In genomic region chr14:22813145-22813544, GRCh38 we compare ENCODE assay signal across 29 cellular contexts. TPM values are rescaled to one million over a fixed set of nuclear protein-coding genes. Genes with fewer than 3 reads are reported as not detected.
A peak's percentile ranks its signal among the peaks of the same experiment; 100 is the strongest.
DNase-seq lines count a peak whose midpoint lies in the region; ATAC-seq and TF ChIP-seq lines count a peak whose summit lies in the region.
"Had no signal": no experiment of that assay in that cellular context is flagged by ENCODE, and none has a peak within 500 bp of the region (broad histone marks: within the 10 kb centered on the region; RNA-seq: fewer than 3 reads in every experiment).

No MANE protein-coding gene starts in this region.

- H3T11ph ChIP-seq in H9 (ENCODE audit: low read length), result no peak overlapping the region

- peak overlapping the region; percentile 83 to 99 (median 96) for H3K27ac Mint-ChIP-seq in CD14-positive monocyte
- peak overlapping the region in 2 of 3 donors; percentile 54 to 85 for H3K27ac Mint-ChIP-seq in IgD-negative memory B cell
- no peak overlapping the region for H3K27ac Mint-ChIP-seq in stimulated activated effector memory CD8-positive, alpha-beta T cell treated with anti-CD3 and anti-CD28 coated beads, Interleukin-12 subunit alpha, Interleukin-12 subunit beta, amount 100 ng/mL, for 72 hours
- H3K27ac Mint-ChIP-seq in chondrocyte (ENCODE audit: unreplicated experiment), result no peak overlapping the region
- no peak overlapping the region; a peak in 1 of 7 replicates for H3K27ac Mint-ChIP-seq in H9
- H3K27ac Mint-ChIP-seq: activated CD4-positive, alpha-beta T cell treated with anti-CD3 and anti-CD28 coated beads, Interleukin-2, amount 10 ng/mL, durations not matched to agents 24 days and 14 days; activated T-helper 2 cell treated with anti-CD3 and anti-CD28 coated beads, Interferon-gamma antibody, Interleukin-2, Interleukin-4, amounts not matched to agents 10 μg/mL and 5 μg/mL and 100 μg/mL, durations not matched to agents 14 hours and 24 hours and 36 hours; T-cell had no signal

- no peak overlapping the region for H3K18ac ChIP-seq in H9 (ENCODE audit: insufficient read length, low read depth, low read length)

- H4K5ac ChIP-seq in H9 (ENCODE audit: insufficient read length, low read depth, low read length), result no peak overlapping the region

- H3K27me3 ChIP-seq in hepatocyte (no peaks in the 10 kb centered on the region), H9 (ENCODE audit: insufficient read depth, low read length) (no peaks in the 10 kb centered on the region)
- H3K27me3 ChIP-seq: body of pancreas, pancreas, transverse colon had no signal

- H3K14ac ChIP-seq in H9 (ENCODE audit: insufficient read depth, low read length), result no peak overlapping the region

- DNase-seq in CD14-positive monocyte (ENCODE audit: low spot score) (no peak), hepatocyte (ENCODE audit: low spot score) (no peak), NAMALWA (ENCODE audit: low spot score) (no peak), chondrocyte (ENCODE audit: low spot score) (no peak), H9 (no peak)
- no peak for DNase-seq in stimulated activated effector memory CD8-positive, alpha-beta T cell treated with anti-CD3 and anti-CD28 coated beads, Interleukin-12 subunit alpha, Interleukin-12 subunit beta, amount 100 ng/mL, for 72 hours (ENCODE audit: low spot score in 2 of 2)
- DNase-seq: activated CD4-positive, alpha-beta T cell treated with anti-CD3 and anti-CD28 coated beads, Interleukin-2, amount 10 ng/mL, durations not matched to agents 24 days and 14 days; activated CD8-positive, alpha-beta memory T cell treated with anti-CD3 and anti-CD28 coated beads for 24 hours; activated naive CD4-positive, alpha-beta T cell treated with anti-CD3 and anti-CD28 coated beads, Interleukin-2, amount 50 U/mL, for 16 hours; activated T-cell treated with anti-CD3 and anti-CD28 coated beads for 4 hours; body of pancreas; dermis blood vessel endothelial cell; DMS79; GDM1; NCI-H1417 treated with DMSO at 0.1 percent for 48 hours; NCI-H446 treated with DMSO at 0.1 percent for 48 hours; pancreas; stimulated activated CD4-positive, alpha-beta T cell treated with anti-CD3 and anti-CD28 coated beads, Interleukin-1b, Interleukin-23, amount 100 ng/mL, for 48 hours; T-cell; transverse colon; WERI-Rb-1 had no signal

- H2BK5ac ChIP-seq in H9 (ENCODE audit: insufficient read length, low read length), result no peak overlapping the region

- H3K4me3 Mint-ChIP-seq in CD14-positive monocyte (peak overlapping the region; percentile 87 to 99), IgD-negative memory B cell (peak overlapping the region in 3 of 4 donors; percentile 4 to 85 (median 63)), chondrocyte (ENCODE audit: unreplicated experiment) (no peak overlapping the region), H9 (no peak overlapping the region)
- H3K4me3 Mint-ChIP-seq in stimulated activated effector memory CD8-positive, alpha-beta T cell treated with anti-CD3 and anti-CD28 coated beads, Interleukin-12 subunit alpha, Interleukin-12 subunit beta, amount 100 ng/mL, for 72 hours, result no peak overlapping the region
- H3K4me3 Mint-ChIP-seq: activated CD4-positive, alpha-beta T cell treated with anti-CD3 and anti-CD28 coated beads, Interleukin-2, amount 10 ng/mL, durations not matched to agents 24 days and 14 days; central memory CD8-positive, alpha-beta T cell; T-cell had no signal

- H2AK5ac ChIP-seq in H9 (ENCODE audit: insufficient read length, low read length), result no peak overlapping the region

- H3K4me1 ChIP-seq in hepatocyte (ENCODE audit: insufficient read depth) (peaks cover 14% of the 10 kb centered on the region), H9 (ENCODE audit: insufficient read depth, low read length) (peaks cover 11% of the 10 kb centered on the region; the same call in 1 of the 2 replicates)

- intact Hi-C loops in CD14-positive monocyte (cut with micrococcal nuclease), result loop anchor here in 1 of 2 donors (10.0 kb wide), 1 partner anchor 48 kb away; the partner anchor contains the start of gene OXA1L

- H3K4me1 Mint-ChIP-seq in CD14-positive monocyte (peaks cover 84% of the 10 kb centered on the region), IgD-negative memory B cell (peaks cover 35 to 41% (median 38%) of the 10 kb centered on the region in 3 donors), chondrocyte (ENCODE audit: low read depth) (peaks cover 19% of the 10 kb centered on the region), H9 (peaks cover 26 to 33% of the 10 kb centered on the region in 2 experiments)
- H3K4me1 Mint-ChIP-seq in stimulated activated effector memory CD8-positive, alpha-beta T cell treated with anti-CD3 and anti-CD28 coated beads, Interleukin-12 subunit alpha, Interleukin-12 subunit beta, amount 100 ng/mL, for 72 hours, result no peaks in the 10 kb centered on the region
- H3K4me1 Mint-ChIP-seq: central memory CD8-positive, alpha-beta T cell had no signal

- TF ChIP-seq CTCF in CD14-positive monocyte (IDR thresholded peaks at IDR 0.05) (no peak), hepatocyte (IDR thresholded peaks at IDR 0.05; ENCODE audit: poor library complexity) (no peak), chondrocyte (IDR thresholded peaks at IDR 0.05) (no peak), H9 (conservative IDR thresholded peaks at IDR 0.05) (no peak)

- H4K20me1 ChIP-seq in hepatocyte (ENCODE audit: insufficient read depth, poor library complexity, severe bottlenecking) (no peaks in the 10 kb centered on the region), H9 (ENCODE audit: control insufficient read depth, insufficient read depth, insufficient read length) (no peaks in the 10 kb centered on the region)

- peaks cover 24 to 40% of the 10 kb centered on the region in 2 donors for H3K36me3 Mint-ChIP-seq in CD14-positive monocyte
- H3K36me3 Mint-ChIP-seq in IgD-negative memory B cell, result peaks cover 2% of the 10 kb centered on the region
- H3K36me3 Mint-ChIP-seq in stimulated activated effector memory CD8-positive, alpha-beta T cell treated with anti-CD3 and anti-CD28 coated beads, Interleukin-12 subunit alpha, Interleukin-12 subunit beta, amount 100 ng/mL, for 72 hours, result no peaks in the 10 kb centered on the region
- H3K36me3 Mint-ChIP-seq in chondrocyte (ENCODE audit: low read depth), result no peaks in the 10 kb centered on the region
- no peaks in the 10 kb centered on the region for H3K36me3 Mint-ChIP-seq in H9 (ENCODE audit: insufficient read depth in 1 of 3, low read depth in 3 of 3)
- H3K36me3 Mint-ChIP-seq: T-cell had no signal

- H3K23ac ChIP-seq in H9 (ENCODE audit: insufficient read length, low read depth, low read length), result no peak overlapping the region

- H3K4me3 ChIP-seq in hepatocyte, result no peak overlapping the region
- H3K4me3 ChIP-seq: body of pancreas, lung, pancreas, smooth muscle cell, transverse colon had no signal

- H3K27me3 Mint-ChIP-seq in CD14-positive monocyte (ENCODE audit: low read depth in 3 of 3) (peaks cover 0 to 3% (median 3%) of the 10 kb centered on the region in 3 donors), IgD-negative memory B cell (no peaks in the 10 kb centered on the region), chondrocyte (ENCODE audit: low read depth) (no peaks in the 10 kb centered on the region), H9 (ENCODE audit: low read depth) (no peaks in the 10 kb centered on the region)
- H3K27me3 Mint-ChIP-seq: central memory CD8-positive, alpha-beta T cell; T-cell had no signal

- H3K79me2 ChIP-seq in hepatocyte (peaks cover 43% of the 10 kb centered on the region), H9 (ENCODE audit: insufficient read depth, low read length) (no peaks in the 10 kb centered on the region)

- WGBS in hepatocyte (ENCODE audit: low lambda C conversion rate, missing lambda C conversion rate), result 84% methylated on average over 9 of the region's 9 CpGs
- no CpG with 5 or more reads among the region's 9 CpGs for WGBS in H9 (ENCODE audit: extremely low coverage, insufficient read length, low lambda C conversion rate)

- H2BK20ac ChIP-seq in H9 (ENCODE audit: low read depth, low read length, poor library complexity, severe bottlenecking), result no peak overlapping the region

- H3K56ac ChIP-seq in H9 (ENCODE audit: insufficient read length, low read depth, low read length), result no peak overlapping the region

- no peak overlapping the region for H3K27ac ChIP-seq in hepatocyte
- H3K27ac ChIP-seq in H9 (ENCODE audit: insufficient read length, low read depth, low read length), result no peak overlapping the region
- H3K27ac ChIP-seq: body of pancreas, C4-2B, pancreas, RWPE1, transverse colon, WERI-Rb-1 had no signal

- H2AFZ ChIP-seq in hepatocyte, result no peak overlapping the region
- no peak overlapping the region for H2AFZ ChIP-seq in H9 (ENCODE audit: low read length)

- peaks cover 0 to 2% (median 0%) of the 10 kb centered on the region in 7 donors for H3K9me3 Mint-ChIP-seq in CD14-positive monocyte
- H3K9me3 Mint-ChIP-seq in IgD-negative memory B cell, result no peaks in the 10 kb centered on the region
- H3K9me3 Mint-ChIP-seq in stimulated activated effector memory CD8-positive, alpha-beta T cell treated with anti-CD3 and anti-CD28 coated beads, Interleukin-12 subunit alpha, Interleukin-12 subunit beta, amount 100 ng/mL, for 72 hours, result no peaks in the 10 kb centered on the region
- no peaks in the 10 kb centered on the region for H3K9me3 Mint-ChIP-seq in chondrocyte (ENCODE audit: low read depth)
- no peaks in the 10 kb centered on the region for H3K9me3 Mint-ChIP-seq in H9
- H3K9me3 Mint-ChIP-seq: activated CD4-positive, alpha-beta T cell treated with anti-CD3 and anti-CD28 coated beads, Interleukin-2, amount 10 ng/mL, durations not matched to agents 24 days and 14 days; activated T-helper 2 cell treated with anti-CD3 and anti-CD28 coated beads, Interferon-gamma antibody, Interleukin-2, Interleukin-4, amounts not matched to agents 10 μg/mL and 5 μg/mL and 100 μg/mL, durations not matched to agents 14 hours and 24 hours and 36 hours; central memory CD8-positive, alpha-beta T cell; T-cell had no signal

- H3K9me3 ChIP-seq in hepatocyte (ENCODE audit: low read depth) (no peaks in the 10 kb centered on the region), H9 (ENCODE audit: control insufficient read depth, low read depth, low read length) (no peaks in the 10 kb centered on the region)
- H3K9me3 ChIP-seq: body of pancreas, pancreas, transverse colon had no signal

- no peak overlapping the region for H2BK15ac ChIP-seq in H9 (ENCODE audit: low read depth, low read length)

- H3K4me2 ChIP-seq in hepatocyte, result peak overlapping the region; percentile 68
- H3K4me2 ChIP-seq in H9 (ENCODE audit: insufficient read depth, insufficient read length, low read length), result no peak overlapping the region
- H3K4me2 ChIP-seq: smooth muscle cell had no signal

- peak; percentile 37 for ATAC-seq in stimulated activated effector memory CD8-positive, alpha-beta T cell treated with anti-CD3 and anti-CD28 coated beads, Interleukin-12 subunit alpha, Interleukin-12 subunit beta, amount 100 ng/mL, for 72 hours
- ATAC-seq: body of pancreas, pancreas, T-cell had no signal

- H2BK12ac ChIP-seq in H9 (ENCODE audit: insufficient read length, low read depth, low read length), result no peak overlapping the region

- H3K9me2 ChIP-seq in hepatocyte (replicated peaks; ENCODE audit: insufficient read depth), result no peaks in the 10 kb centered on the region

- no peak overlapping the region for H3K9ac ChIP-seq in H9 (ENCODE audit: extremely low read depth, insufficient read length, low read length)

- H3K79me1 ChIP-seq in H9 (ENCODE audit: insufficient read depth, low read depth, low read length, poor library complexity, severe bottlenecking), result no peaks in the 10 kb centered on the region

- no peaks in the 10 kb centered on the region for H3K36me3 ChIP-seq in hepatocyte (replicated peaks; ENCODE audit: insufficient read depth, low read depth)
- H3K36me3 ChIP-seq: pancreas, transverse colon, WERI-Rb-1 had no signal

- no peaks in the 10 kb centered on the region for H3K23me2 ChIP-seq in H9 (ENCODE audit: insufficient read length, low read depth, low read length, poor library complexity, severe bottlenecking)

- H2BK120ac ChIP-seq in H9 (ENCODE audit: low read depth, low read length, poor library complexity, severe bottlenecking), result no peak overlapping the region

- no peak overlapping the region for H4K8ac ChIP-seq in H9 (replicated peaks; ENCODE audit: insufficient read length, low read depth, low read length)

- H3K4ac ChIP-seq in H9 (ENCODE audit: low read depth, low read length), result no peak overlapping the region

- no peak overlapping the region for H4K91ac ChIP-seq in H9 (ENCODE audit: insufficient read length, low read depth, low read length)

RNA-seq across cellular contexts. Expression of gene SLC7A7, which starts 2.1 kb away (rescaled TPM):
- polyA plus RNA-seq in CD14-positive monocyte (100 to 1,000 TPM; 262 to 371 TPM), IgD-negative memory B cell (24.0 TPM), hepatocyte (169 and 206 TPM in 2 replicates)
- total RNA-seq in hepatocyte (337 and 381 TPM in 2 replicates), chondrocyte (0.46 to 1.5 TPM (median 1.5 TPM) in 3 replicates), H9 (2021) (2.5 and 3.1 TPM in 2 replicates)
- total RNA-seq: activated CD4-positive, alpha-beta T cell treated with anti-CD3 and anti-CD28 coated beads, Interleukin-2, amount 10 ng/mL, durations not matched to agents 24 days and 14 days; activated T-helper 2 cell treated with anti-CD3 and anti-CD28 coated beads, Interferon-gamma antibody, Interleukin-2, Interleukin-4, amounts not matched to agents 10 μg/mL and 5 μg/mL and 100 μg/mL, durations not matched to agents 14 hours and 24 hours and 36 hours had no signal
- polyA plus RNA-seq: neural cell had no signal

RNA-seq across cellular contexts. Expression of gene MRPL52, which starts 16.5 kb away (rescaled TPM):
- polyA plus RNA-seq in CD14-positive monocyte, result 100 to 1,000 TPM; 130 to 164 TPM
- 200 TPM for polyA plus RNA-seq in IgD-negative memory B cell
- total RNA-seq in hepatocyte, result 50.6 and 164 TPM in 2 replicates
- 214 and 227 TPM in 2 replicates for polyA plus RNA-seq in hepatocyte
- total RNA-seq in chondrocyte, result 71.5 to 93.2 TPM (median 74.7 TPM) in 3 replicates
- 174 and 190 TPM in 2 replicates for total RNA-seq in H9 (2021)

RNA-seq across cellular contexts. Expression of gene MMP14, which starts 23.2 kb away (rescaled TPM):
- polyA plus RNA-seq in CD14-positive monocyte, result under 1 TPM; 0.14 to 0.44 TPM
- not detected for polyA plus RNA-seq in IgD-negative memory B cell
- total RNA-seq in hepatocyte, result 122 and 160 TPM in 2 replicates
- 17.1 and 21.4 TPM in 2 replicates for polyA plus RNA-seq in hepatocyte
- 486 to 1,030 TPM (median 987 TPM) in 3 replicates for total RNA-seq in chondrocyte
- 56.5 and 60.3 TPM in 2 replicates for total RNA-seq in H9 (2021)

RNA-seq across cellular contexts. Expression of gene OXA1L, which starts 46.7 kb away (rescaled TPM):
- 10 to 100 TPM; 61.2 to 86.9 TPM for polyA plus RNA-seq in CD14-positive monocyte
- polyA plus RNA-seq in IgD-negative memory B cell, result 60.7 TPM
- total RNA-seq in hepatocyte, result 88.1 and 107 TPM in 2 replicates
- polyA plus RNA-seq in hepatocyte, result 59.4 and 64.3 TPM in 2 replicates
- 75.7 to 78.1 TPM (median 77.2 TPM) in 3 replicates for total RNA-seq in chondrocyte
- total RNA-seq in H9 (2021), result 115 and 128 TPM in 2 replicates

RNA-seq across cellular contexts. Expression of gene LRP10, which starts 58.4 kb away (rescaled TPM):
- polyA plus RNA-seq in CD14-positive monocyte (10 to 100 TPM; 39.0 to 51.5 TPM), IgD-negative memory B cell (113 TPM), hepatocyte (92.7 and 117 TPM in 2 replicates)
- total RNA-seq in hepatocyte (34.4 and 56.2 TPM in 2 replicates), chondrocyte (124 to 168 TPM (median 167 TPM) in 3 replicates), H9 (2021) (12.7 and 13.3 TPM in 2 replicates)

Comparison
In these comparisons a context has a peak if more than half of its experiments do, and no peak if none do; other contexts are left out.
1. H3K27ac Mint-ChIP-seq: peak in CD14-positive monocyte (7 of 7) and IgD-negative memory B cell (2 of 3); none in stimulated activated effector memory CD8-positive, alpha-beta T cell treated with anti-CD3 and anti-CD28 coated beads, Interleukin-12 subunit alpha, Interleukin-12 subunit beta, amount 100 ng/mL, for 72 hours (single experiment), chondrocyte (single experiment) and H9 (0 of 3).
2. H3K4me3 Mint-ChIP-seq: peak in CD14-positive monocyte (2 of 2) and IgD-negative memory B cell (3 of 4); none in stimulated activated effector memory CD8-positive, alpha-beta T cell treated with anti-CD3 and anti-CD28 coated beads, Interleukin-12 subunit alpha, Interleukin-12 subunit beta, amount 100 ng/mL, for 72 hours (single experiment), chondrocyte (single experiment) and H9 (0 of 2).
3. RNA of gene SLC7A7, which starts 2.1 kb away (total RNA-seq): 337 to 381 TPM in hepatocyte; 2.5 to 3.1 TPM in H9 and 0.46 to 1.5 TPM in chondrocyte; every median in the first group is over 10 times any median in the second.